In genomic region chr1:95041491-95042165, GRCh38 we compare ENCODE assay signal across 9 cellular contexts. TPM values are rescaled to one million over a fixed set of nuclear protein-coding genes. Genes with fewer than 3 reads are reported as not detected.
DNase-seq lines count a peak whose midpoint lies in the region; ATAC-seq and TF ChIP-seq lines count a peak whose summit lies in the region.
"Had no signal": no experiment of that assay in that cellular context is flagged by ENCODE, and none has a peak within 500 bp of the region (broad histone marks: within the 10 kb centered on the region; RNA-seq: fewer than 3 reads in every experiment).

No MANE protein-coding gene starts in this region.

- ATAC-seq in GM23338 (no peak), heart left ventricle (peak; percentile 90 to 93 (median 92))
- ATAC-seq in activated CD8-positive, alpha-beta T cell treated with anti-CD3 and anti-CD28 coated beads, Interleukin-2, amount 10 ng/mL, durations not matched to agents 7 days and 5 days = peak; percentile 63

- no peak overlapping the region for H3K4me3 ChIP-seq in GM23338
- peak overlapping the region in 1 of 12 donors; percentile 12 for H3K4me3 ChIP-seq in heart left ventricle
- H3K4me3 ChIP-seq in retinal pigment epithelial cell (ENCODE audit: low read length) = no peak overlapping the region

- H3K27ac ChIP-seq in GM23338 (ENCODE audit: low read depth) (no peak overlapping the region), heart left ventricle (peak overlapping the region in 11 of 12 donors; percentile 2 to 80 (median 49))

- H3K4me1 ChIP-seq in GM23338 (ENCODE audit: insufficient read depth) (no peaks in the 10 kb centered on the region), heart left ventricle (peaks cover 0 to 19% (median 15%) of the 10 kb centered on the region in 12 donors)

- CTCF ChIA-PET in activated CD8-positive, alpha-beta T cell treated with anti-CD3 and anti-CD28 coated beads, Interleukin-2, amount 10 ng/mL, durations not matched to agents 7 days and 5 days (lab: Charles Lee) = interaction anchor here (0.5 to 6.2 kb wide), 16 partner anchors 10 to 561 kb away, joined by 3 to 288 read pairs (median 4); partner anchors contain the start of gene CNN3

- no peaks in the 10 kb centered on the region; the same call in 1 of the 2 replicates for H3K9me2 ChIP-seq in GM23338 (ENCODE audit: insufficient read depth)

- intact Hi-C loops in heart left ventricle (cut with DNase I) = loop anchor here (1.0 to 10.0 kb wide), 12 partner anchors 84 to 527 kb away; partner anchors contain the start of gene CNN3 (in 7 of the 10)
- intact Hi-C loops in CD14-positive monocyte (cut with micrococcal nuclease) = loop anchor here (5.0 kb wide), 1 partner anchor 189 kb away; no protein-coding TSS in a partner anchor

- no peak for TF ChIP-seq POLR2A in heart left ventricle (IDR thresholded peaks at IDR 0.05)

- H4K20me1 ChIP-seq in GM23338 (replicated peaks; ENCODE audit: insufficient read depth) = no peaks in the 10 kb centered on the region; the same call in 1 of the 2 replicates

- no peak overlapping the region for H3K27ac Mint-ChIP-seq in GM23338
- no peak overlapping the region for H3K27ac Mint-ChIP-seq in activated CD8-positive, alpha-beta T cell treated with anti-CD3 and anti-CD28 coated beads, Interleukin-2, amount 10 ng/mL, durations not matched to agents 7 days and 5 days
- no peak overlapping the region for H3K27ac Mint-ChIP-seq in CD14-positive monocyte
- H3K27ac Mint-ChIP-seq: T-helper 1 cell treated with Interleukin-12 subunit alpha and Interleukin-12 subunit beta and Interleukin-4 antibody, amounts not matched to agents 30 μg/mL and 1 μg/mL, for 36 hours had no signal

- H3K4me3 Mint-ChIP-seq in GM23338 (no peak overlapping the region), CD14-positive monocyte (no peak overlapping the region)
- H3K4me3 Mint-ChIP-seq in activated CD8-positive, alpha-beta T cell treated with anti-CD3 and anti-CD28 coated beads, Interleukin-2, amount 10 ng/mL, durations not matched to agents 7 days and 5 days = no peak overlapping the region
- H3K4me3 Mint-ChIP-seq: T-helper 1 cell treated with Interleukin-12 subunit alpha and Interleukin-12 subunit beta and Interleukin-4 antibody, amounts not matched to agents 30 μg/mL and 1 μg/mL, for 36 hours had no signal

- no peak overlapping the region for H3K4me2 ChIP-seq in GM23338

- H3K27me3 Mint-ChIP-seq in GM23338 (ENCODE audit: insufficient read depth, low read depth, poor library complexity) (no peaks in the 10 kb centered on the region), CD14-positive monocyte (ENCODE audit: low read depth in 3 of 3) (peaks cover 0 to 3% (median 1%) of the 10 kb centered on the region in 3 donors)
- H3K27me3 Mint-ChIP-seq in activated CD8-positive, alpha-beta T cell treated with anti-CD3 and anti-CD28 coated beads, Interleukin-2, amount 10 ng/mL, durations not matched to agents 7 days and 5 days (ENCODE audit: low read depth) = no peaks in the 10 kb centered on the region

- TF ChIP-seq CTCF in GM23338 (conservative IDR thresholded peaks at IDR 0.05; ENCODE audit: low read depth in 2 of 2) (peak; percentile 24 to 70; a peak in 3 of 4 replicates), heart left ventricle (IDR thresholded peaks at IDR 0.05) (peak; percentile 54 to 91 (median 84)), retinal pigment epithelial cell (conservative IDR thresholded peaks at IDR 0.05; ENCODE audit: low read depth, low read length) (peak; percentile 84), CD14-positive monocyte (IDR thresholded peaks at IDR 0.05) (no peak)

- H3K27me3 ChIP-seq in GM23338 (ENCODE audit: insufficient read depth) (no peaks in the 10 kb centered on the region), heart left ventricle (no peaks in the 10 kb centered on the region)

- H3K79me2 ChIP-seq in GM23338 (replicated peaks; ENCODE audit: insufficient read depth) = no peaks in the 10 kb centered on the region

- DNase-seq in DMS79 (lab: John Stamatoyannopoulos, UW) = peak; percentile 37
- no peak for DNase-seq in GM23338 (ENCODE audit: low spot score)
- peak; percentile 14 for DNase-seq in NCI-H2029 treated with DMSO at 0.1 percent for 48 hours (lab: John Stamatoyannopoulos, UW)
- DNase-seq in activated CD8-positive, alpha-beta T cell treated with anti-CD3 and anti-CD28 coated beads, Interleukin-2, amount 10 ng/mL, durations not matched to agents 7 days and 5 days = peak; percentile 35
- DNase-seq in heart left ventricle = peak in 4 of 5 donors; percentile 59 to 65 (median 62)
- DNase-seq in retinal pigment epithelial cell (ENCODE audit: low read depth) = peak; percentile 62
- DNase-seq in stimulated activated naive CD4-positive, alpha-beta T cell treated with Interleukin-2 at 50 U/mL for 16 hours (lab: John Stamatoyannopoulos, UW) = no peak
- DNase-seq in CD14-positive monocyte (ENCODE audit: low spot score) = no peak

- POLR2A ChIA-PET in activated CD8-positive, alpha-beta T cell treated with anti-CD3 and anti-CD28 coated beads, Interleukin-2, amount 10 ng/mL, durations not matched to agents 7 days and 5 days (lab: Charles Lee) = interaction anchor here (0.6 kb wide), 1 partner anchor 193 kb away, joined by 3 read pairs; no protein-coding TSS in a partner anchor

- H3K9me3 ChIP-seq in heart left ventricle = no peaks in the 10 kb centered on the region

- H3F3A ChIP-seq in GM23338 (replicated peaks; ENCODE audit: low read depth) = no peaks in the 10 kb centered on the region

- 4 to 22% (median 12%) methylated on average over 2 of the region's 2 CpGs for WGBS in heart left ventricle, 4 donors

- no peaks in the 10 kb centered on the region for H3K36me3 Mint-ChIP-seq in GM23338 (ENCODE audit: low read depth)
- no peaks in the 10 kb centered on the region for H3K36me3 Mint-ChIP-seq in activated CD8-positive, alpha-beta T cell treated with anti-CD3 and anti-CD28 coated beads, Interleukin-2, amount 10 ng/mL, durations not matched to agents 7 days and 5 days (ENCODE audit: low read depth)
- no peaks in the 10 kb centered on the region for H3K36me3 Mint-ChIP-seq in CD14-positive monocyte

- H3K4me1 Mint-ChIP-seq in GM23338 = 0 out of 3 replicates have a peak, but pooled peaks cover 3% of the 10 kb centered on the region
- no peaks in the 10 kb centered on the region for H3K4me1 Mint-ChIP-seq in activated CD8-positive, alpha-beta T cell treated with anti-CD3 and anti-CD28 coated beads, Interleukin-2, amount 10 ng/mL, durations not matched to agents 7 days and 5 days (ENCODE audit: low read depth)
- peaks cover 8% of the 10 kb centered on the region for H3K4me1 Mint-ChIP-seq in CD14-positive monocyte

- H3K36me3 ChIP-seq in GM23338 (ENCODE audit: insufficient read depth) (no peaks in the 10 kb centered on the region), heart left ventricle (no peaks in the 10 kb centered on the region)

- no peak overlapping the region for H2AFZ ChIP-seq in GM23338

- H3K9me3 Mint-ChIP-seq in GM23338 = no peaks in the 10 kb centered on the region
- H3K9me3 Mint-ChIP-seq in activated CD8-positive, alpha-beta T cell treated with anti-CD3 and anti-CD28 coated beads, Interleukin-2, amount 10 ng/mL, durations not matched to agents 7 days and 5 days (ENCODE audit: insufficient read depth) = no peaks in the 10 kb centered on the region
- H3K9me3 Mint-ChIP-seq in CD14-positive monocyte = no peaks in the 10 kb centered on the region
- H3K9me3 Mint-ChIP-seq: T-helper 1 cell treated with Interleukin-12 subunit alpha and Interleukin-12 subunit beta and Interleukin-4 antibody, amounts not matched to agents 30 μg/mL and 1 μg/mL, for 36 hours had no signal

TF ChIP-seq in GM23338, 12 proteins besides CTCF, POLR2A, EP300 and RAD21 (continues in another document):
- TF ChIP-seq REST (IDR thresholded peaks at IDR 0.05; ENCODE audit: unreplicated experiment) = no peak
- TF ChIP-seq EZH2phosphoT487 (IDR thresholded peaks at IDR 0.05; ENCODE audit: unreplicated experiment) = no peak
- TF ChIP-seq EZH2 (IDR thresholded peaks at IDR 0.05; ENCODE audit: low read depth, unreplicated experiment) = no peak
- no peak for TF ChIP-seq JUNB (IDR thresholded peaks at IDR 0.05; ENCODE audit: unreplicated experiment)
- TF ChIP-seq CREB1 (CRISPR knock-in tag; IDR thresholded peaks at IDR 0.05; ENCODE audit: low read depth) = no peak
- TF ChIP-seq POLR2AphosphoS5 (IDR thresholded peaks at IDR 0.05; ENCODE audit: low read depth) = no peak
- no peak for TF ChIP-seq STAT1 (IDR thresholded peaks at IDR 0.05; ENCODE audit: unreplicated experiment)
- TF ChIP-seq ZNF331 (CRISPR knock-in tag; IDR thresholded peaks at IDR 0.05; ENCODE audit: low read depth) = no peak
- no peak for TF ChIP-seq NANOG (IDR thresholded peaks at IDR 0.05; ENCODE audit: borderline replicate concordance)

RNA-seq across cellular contexts. Expression of gene ALG14, which starts 31.1 kb away (rescaled TPM):
- 0.42 and 0.70 TPM in 2 replicates for total RNA-seq in GM23338 (2014; rRNA removed; shearing (Covaris generic))
- 2.8 and 4.1 TPM in 2 replicates for polyA plus RNA-seq in GM23338 (2016; fragmentation: Nextera tagmentation; extraction: Ambion mirVana)
- 1 to 10 TPM; 2.7 to 5.8 TPM for total RNA-seq in activated CD8-positive, alpha-beta T cell treated with anti-CD3 and anti-CD28 coated beads, Interleukin-2, amount 10 ng/mL, durations not matched to agents 7 days and 5 days
- 1 to 10 TPM in 7 of 9 donors, under 1 TPM in 2; 0.56 to 4.7 (median 3.2) TPM for total RNA-seq in heart left ventricle
- polyA plus RNA-seq in heart left ventricle = 1 to 10 TPM in 1 of 2 donors, under 1 TPM in 1; 0.76 to 1.8 TPM
- 1 to 10 TPM; 4.4 to 5.5 TPM for polyA plus RNA-seq in CD14-positive monocyte

Comparison
In these comparisons a context has a peak if more than half of its experiments do, and no peak if none do; other contexts are left out.
1. DNase-seq: peak in DMS79 (single experiment), NCI-H2029 treated with DMSO at 0.1 percent for 48 hours (single experiment), activated CD8-positive, alpha-beta T cell treated with anti-CD3 and anti-CD28 coated beads, Interleukin-2, amount 10 ng/mL, durations not matched to agents 7 days and 5 days (single experiment), heart left ventricle (4 of 5) and retinal pigment epithelial cell (single experiment); none in GM23338 (single experiment), stimulated activated naive CD4-positive, alpha-beta T cell treated with Interleukin-2 at 50 U/mL for 16 hours (single experiment) and CD14-positive monocyte (single experiment).